Comparison of ENCODE assay signal across 23 cellular contexts in genomic region chr6:149213829-149214228, GRCh38.
A peak's percentile ranks its signal among the peaks of the same experiment; 100 is the strongest.
DNase-seq lines count a peak whose midpoint lies in the region; ATAC-seq, FAIRE-seq and TF ChIP-seq lines count a peak whose summit lies in the region.
"Had no signal": no experiment of that assay in that cellular context is flagged by ENCODE, and none has a peak within 500 bp of the region (broad histone marks: within the 10 kb centered on the region; RNA-seq: fewer than 3 reads in every experiment).

No MANE protein-coding gene starts in this region.

- peak in 1 of 3 donors; percentile 44 for DNase-seq in CD4-positive, CD25-positive, alpha-beta regulatory T cell
- DNase-seq in HT1080 (ENCODE audit: low read depth) (peak; percentile 21), GM12878 (ENCODE audit: low read depth, low spot score) (no peak), kidney tubule cell (ENCODE audit: low spot score) (peak; percentile 13), Calu3 (no peak), NCI-H69 (lab: John Stamatoyannopoulos, UW) (no peak)
- no peak for DNase-seq in T-helper 2 cell treated with Interferon-gamma antibody and Interleukin-4, amounts not matched to agents 5 μg/mL and 100 μg/mL, for 36 hours (ENCODE audit: low spot score)
- DNase-seq: activated CD4-positive, alpha-beta T cell treated with anti-CD3 and anti-CD28 coated beads for 4 hours; immature natural killer cell; KG1; left ventricle myocardium superior; midbrain; MV-4-11; NCI-H2171; NCI-H526; pancreas; right cardiac atrium had no signal

- H3K79me2 ChIP-seq in GM12878 (ENCODE audit: control insufficient read depth, insufficient read depth, low read length): no peaks in the 10 kb centered on the region
- H3K79me2 ChIP-seq: hepatocyte had no signal

- no peak for TF ChIP-seq RAD21 in GM12878 (IDR thresholded peaks at IDR 0.05; ENCODE audit: insufficient read depth, low read depth, low read length)

- POLR2A ChIA-PET in GM12878 (lab: Charles Lee): interaction anchor here (0.5 to 1.5 kb wide), 4 partner anchors 17 to 218 kb away, joined by 3 to 4 read pairs (median 3); no protein-coding TSS in a partner anchor

- intact Hi-C loops in GM12878 (cut with micrococcal nuclease; ENCODE audit: unreplicated experiment): loop anchor here (2.0 to 5.0 kb wide), 3 partner anchors 67 to 132 kb away; no protein-coding TSS in a partner anchor
- intact Hi-C loops in Calu3 (cut with micrococcal nuclease; ENCODE audit: unreplicated experiment): no loop called here

- ATAC-seq in CD4-positive, CD25-positive, alpha-beta regulatory T cell (ENCODE audit: low read depth in 2 of 2): peak; percentile 16 to 26
- no peak for ATAC-seq in GM12878
- ATAC-seq: left ventricle myocardium superior, pancreas, right cardiac atrium had no signal

- no peaks in the 10 kb centered on the region for H3K36me3 ChIP-seq in CD4-positive, CD25-positive, alpha-beta regulatory T cell (ENCODE audit: control insufficient read depth, insufficient read depth, low read length)
- H3K36me3 ChIP-seq in GM12878 (ENCODE audit: control insufficient read depth in 2 of 2, insufficient read depth in 2 of 2, low read length in 1 of 2): no peaks in the 10 kb centered on the region
- H3K36me3 ChIP-seq: breast epithelium, pancreas had no signal

- no peak for TF ChIP-seq POLR2A in GM12878 (IDR thresholded peaks at IDR 0.05; ENCODE audit: low read depth, low read length)

- H3K4me2 ChIP-seq in GM12878 (ENCODE audit: control insufficient read depth, insufficient read depth): no peak overlapping the region
- H3K4me2 ChIP-seq: hepatocyte had no signal

- CTCF ChIA-PET in GM12878 (lab: Yijun Ruan, JAX): interaction anchor here (0.6 to 1.1 kb wide), 2 partner anchors 40 to 95 kb away, joined by 3 read pairs; no protein-coding TSS in a partner anchor
- CTCF ChIA-PET in Calu3 (lab: Charles Lee): no interaction called here

- FAIRE-seq in GM12878 (lab: Jason Lieb, UNC): no peak
- FAIRE-seq: D721Med, G401.6, pancreas had no signal

- peak overlapping the region; percentile 66 for H3K4me3 ChIP-seq in CD4-positive, CD25-positive, alpha-beta regulatory T cell (ENCODE audit: low read depth, low read length)
- H3K4me3 ChIP-seq in GM12878: no peak overlapping the region
- H3K4me3 ChIP-seq: breast epithelium, hepatocyte, pancreas had no signal

- no peaks in the 10 kb centered on the region for H3K27me3 ChIP-seq in CD4-positive, CD25-positive, alpha-beta regulatory T cell (ENCODE audit: control insufficient read depth, insufficient read depth, low read length)
- no peaks in the 10 kb centered on the region for H3K27me3 ChIP-seq in GM12878 (replicated peaks in 1 of 2; ENCODE audit: control insufficient read depth in 2 of 2, insufficient read depth in 2 of 2, low read length in 1 of 2)
- H3K27me3 ChIP-seq: breast epithelium, hepatocyte, pancreas had no signal

- no peak overlapping the region for H3K27ac Mint-ChIP-seq in CD4-positive, CD25-positive, alpha-beta regulatory T cell
- H3K27ac Mint-ChIP-seq in T-helper 2 cell treated with Interferon-gamma antibody and Interleukin-4, amounts not matched to agents 5 μg/mL and 100 μg/mL, for 36 hours: no peak overlapping the region
- no peak overlapping the region for H3K27ac Mint-ChIP-seq in Calu3 (ENCODE audit: unreplicated experiment)
- H3K27ac Mint-ChIP-seq: dendritic cell treated with granulocyte-macrophage colony-stimulating factor and Interleukin-4, amounts not matched to agents 40 ng/mL and 50 ng/mL, for 4 days; immature natural killer cell; nephron had no signal

- H3K9me3 ChIP-seq in CD4-positive, CD25-positive, alpha-beta regulatory T cell (ENCODE audit: control insufficient read depth in 2 of 2, low read length in 2 of 2): no peaks in the 10 kb centered on the region
- no peaks in the 10 kb centered on the region for H3K9me3 ChIP-seq in GM12878 (replicated peaks; ENCODE audit: control insufficient read depth, insufficient read depth, low read length)
- H3K9me3 ChIP-seq: breast epithelium, pancreas had no signal

- no peaks in the 10 kb centered on the region for H4K20me1 ChIP-seq in GM12878 (ENCODE audit: control insufficient read depth, insufficient read depth)

- no TSS peak for BruUV-seq in GM12878 (replicated peaks; lab: Mats Ljungman, UMichigan)
- no TSS peak for BruUV-seq in Calu3 (replicated peaks; lab: Mats Ljungman, UMichigan)

- H3K36me3 Mint-ChIP-seq in CD4-positive, CD25-positive, alpha-beta regulatory T cell: no peaks in the 10 kb centered on the region
- H3K36me3 Mint-ChIP-seq in T-helper 2 cell treated with Interferon-gamma antibody and Interleukin-4, amounts not matched to agents 5 μg/mL and 100 μg/mL, for 36 hours (ENCODE audit: low read depth): peaks cover 6% of the 10 kb centered on the region
- no peaks in the 10 kb centered on the region for H3K36me3 Mint-ChIP-seq in Calu3 (ENCODE audit: insufficient read depth, unreplicated experiment)
- H3K36me3 Mint-ChIP-seq: immature natural killer cell had no signal

- H3K4me1 Mint-ChIP-seq in CD4-positive, CD25-positive, alpha-beta regulatory T cell: peaks cover 24 to 42% (median 34%) of the 10 kb centered on the region in 4 donors
- peaks cover 44% of the 10 kb centered on the region for H3K4me1 Mint-ChIP-seq in T-helper 2 cell treated with Interferon-gamma antibody and Interleukin-4, amounts not matched to agents 5 μg/mL and 100 μg/mL, for 36 hours (ENCODE audit: low read depth)
- H3K4me1 Mint-ChIP-seq in Calu3 (ENCODE audit: low read depth, unreplicated experiment): no peaks in the 10 kb centered on the region

- peaks cover 84% of the 10 kb centered on the region for H3K4me1 ChIP-seq in CD4-positive, CD25-positive, alpha-beta regulatory T cell (ENCODE audit: control insufficient read depth, insufficient read depth, low read length, poor library complexity, severe bottlenecking)
- H3K4me1 ChIP-seq in GM12878 (ENCODE audit: control insufficient read depth, insufficient read depth, low read length): peaks cover 58% of the 10 kb centered on the region
- H3K4me1 ChIP-seq: breast epithelium had no signal

- H3K27me3 Mint-ChIP-seq in CD4-positive, CD25-positive, alpha-beta regulatory T cell: no peaks in the 10 kb centered on the region
- H3K27me3 Mint-ChIP-seq in T-helper 2 cell treated with Interferon-gamma antibody and Interleukin-4, amounts not matched to agents 5 μg/mL and 100 μg/mL, for 36 hours (ENCODE audit: low read depth): no peaks in the 10 kb centered on the region
- no peaks in the 10 kb centered on the region for H3K27me3 Mint-ChIP-seq in Calu3 (ENCODE audit: unreplicated experiment)
- H3K27me3 Mint-ChIP-seq: dendritic cell treated with granulocyte-macrophage colony-stimulating factor and Interleukin-4, amounts not matched to agents 40 ng/mL and 50 ng/mL, for 4 days had no signal

- in situ Hi-C loops in GM12878 (cut with MboI): no loop called here

- TF ChIP-seq CTCF in GM12878 (IDR thresholded peaks at IDR 0.05 in 2 of 3, conservative IDR thresholded peaks at IDR 0.05 in 1 of 3; ENCODE audit: control insufficient read depth in 2 of 3, extremely low read depth in 1 of 3, insufficient read depth in 1 of 3, low read depth in 3 of 3, low read length in 3 of 3) (no peak), Calu3 (IDR thresholded peaks at IDR 0.05; ENCODE audit: unreplicated experiment) (no peak)

- RAD21 ChIA-PET in GM12878 (lab: Charles Lee; ENCODE audit: unreplicated experiment): interaction anchor here (1.0 to 3.8 kb wide), 10 partner anchors 10 to 269 kb away, joined by 3 to 20 read pairs (median 3); no protein-coding TSS in a partner anchor

- peak overlapping the region; percentile 65 for H3K27ac ChIP-seq in CD4-positive, CD25-positive, alpha-beta regulatory T cell (ENCODE audit: insufficient read depth, low read length, poor library complexity, severe bottlenecking)
- no peak overlapping the region for H3K27ac ChIP-seq in GM12878 (ENCODE audit: control insufficient read depth, insufficient read depth)
- H3K27ac ChIP-seq: breast epithelium, hepatocyte, pancreas had no signal

- 74% methylated on average over 4 of the region's 4 CpGs for WGBS in GM12878 (ENCODE audit: insufficient coverage, insufficient replicate concordance, low lambda C conversion rate, missing lambda C conversion rate)

- no peak for TF ChIP-seq EP300 in GM12878 (IDR thresholded peaks at IDR 0.05; ENCODE audit: borderline replicate concordance in 1 of 2, control insufficient read depth in 1 of 2, low read depth in 2 of 2, low read length in 2 of 2)

- H3K4me3 Mint-ChIP-seq in CD4-positive, CD25-positive, alpha-beta regulatory T cell: no peak overlapping the region
- H3K4me3 Mint-ChIP-seq in T-helper 2 cell treated with Interferon-gamma antibody and Interleukin-4, amounts not matched to agents 5 μg/mL and 100 μg/mL, for 36 hours: no peak overlapping the region
- no peak overlapping the region for H3K4me3 Mint-ChIP-seq in Calu3 (ENCODE audit: low read depth, unreplicated experiment)
- H3K4me3 Mint-ChIP-seq: dendritic cell treated with granulocyte-macrophage colony-stimulating factor and Interleukin-4, amounts not matched to agents 40 ng/mL and 50 ng/mL, for 4 days; immature natural killer cell; nephron had no signal

- H3K9me3 Mint-ChIP-seq in CD4-positive, CD25-positive, alpha-beta regulatory T cell: no peaks in the 10 kb centered on the region
- no peaks in the 10 kb centered on the region for H3K9me3 Mint-ChIP-seq in T-helper 2 cell treated with Interferon-gamma antibody and Interleukin-4, amounts not matched to agents 5 μg/mL and 100 μg/mL, for 36 hours
- H3K9me3 Mint-ChIP-seq in Calu3 (ENCODE audit: low read depth, unreplicated experiment): no peaks in the 10 kb centered on the region
- H3K9me3 Mint-ChIP-seq: dendritic cell treated with granulocyte-macrophage colony-stimulating factor and Interleukin-4, amounts not matched to agents 40 ng/mL and 50 ng/mL, for 4 days; immature natural killer cell; nephron had no signal

- SMC1A ChIA-PET in GM12878 (lab: Charles Lee; ENCODE audit: uncharacterized antibody, unreplicated experiment): interaction anchor here (0.6 to 11.2 kb wide), 25 partner anchors 9 to 178 kb away, joined by 3 to 116 read pairs (median 5); partner anchors contain the start of gene TAB2

- H3K9ac ChIP-seq in GM12878 (ENCODE audit: control insufficient read depth, insufficient read depth, low read length): no peak overlapping the region

- peak overlapping the region; percentile 26; the same call in 1 of the 2 replicates for H2AFZ ChIP-seq in GM12878 (ENCODE audit: control insufficient read depth, low read depth, low read length)
- H2AFZ ChIP-seq: hepatocyte had no signal

TF ChIP-seq in GM12878, 131 proteins besides CTCF, POLR2A, EP300 and RAD21:
- TF ChIP-seq USF1 (IDR thresholded peaks at IDR 0.05; ENCODE audit: borderline replicate concordance, extremely low read length, insufficient read depth, low read depth, low read length): no peak

Comparison
In these comparisons a context has a peak if more than half of its experiments do, and no peak if none do; other contexts are left out.
1. DNase-seq: peak in HT1080 (single experiment) and kidney tubule cell (single experiment); none in GM12878 (single experiment), T-helper 2 cell treated with Interferon-gamma antibody and Interleukin-4, amounts not matched to agents 5 μg/mL and 100 μg/mL, for 36 hours (single experiment), Calu3 (single experiment) and NCI-H69 (single experiment).